16 cellular contexts compared by ENCODE assay signal in genomic region chr5:17910318-17910717, GRCh38.
DNase-seq lines count a peak whose midpoint lies in the region; ATAC-seq, FAIRE-seq and TF ChIP-seq lines count a peak whose summit lies in the region.
"Had no signal": no experiment of that assay in that cellular context is flagged by ENCODE, and none has a peak within 500 bp of the region (broad histone marks: within the 10 kb centered on the region; RNA-seq: fewer than 3 reads in every experiment).

No MANE protein-coding gene starts in this region.

- H3K4me3 ChIP-seq in A549, result no peak overlapping the region
- H3K4me3 ChIP-seq: thoracic aorta had no signal

- POLR2A ChIA-PET in A549 (lab: Yijun Ruan, JAX), result no interaction called here

- peak overlapping the region; percentile 13 to 59; a peak in 3 of 6 replicates for H3K27ac ChIP-seq in A549
- H3K27ac ChIP-seq: thoracic aorta had no signal

- ATAC-seq in A549, result peak; percentile 73 to 76
- ATAC-seq in HG02678 (IDR thresholded peaks at IDR 0.05; ENCODE audit: unreplicated experiment), result peak; percentile 48
- no peak for ATAC-seq in GM19328 (IDR thresholded peaks at IDR 0.05; ENCODE audit: unreplicated experiment)
- no peak for ATAC-seq in activated CD4-positive, CD25-positive, alpha-beta regulatory T cell treated with anti-CD3 and anti-CD28 coated beads, Interleukin-2, amount 50 U/mL, for 24 hours
- ATAC-seq: sciatic nerve, WTC11 had no signal

- peak; percentile 50 to 88; a peak in 4 of 5 replicates for TF ChIP-seq EP300 in A549 (IDR thresholded peaks at IDR 0.05)

- TF ChIP-seq CTCF in A549 (IDR thresholded peaks at IDR 0.05), result no peak

- H3K9me3 ChIP-seq in A549, result no peaks in the 10 kb centered on the region
- H3K9me3 ChIP-seq: thoracic aorta had no signal

- FAIRE-seq in A549 (lab: Jason Lieb, UNC) (peak; percentile 95), endometrium (lab: Jason Lieb, UNC) (peak; percentile 86)
- FAIRE-seq: GM12891 had no signal

- peaks cover 18% of the 10 kb centered on the region for H3K4me1 ChIP-seq in A549

- H3K4me2 ChIP-seq in A549, result peak overlapping the region; percentile 62

- TF ChIP-seq RAD21 in A549 (conservative IDR thresholded peaks at IDR 0.05 in 1 of 2, IDR thresholded peaks at IDR 0.05 in 1 of 2), result peak in 1 of 2 experiments; percentile 76; a peak in 3 of 5 replicates

- CTCF ChIA-PET in A549 (lab: Yijun Ruan, JAX), result no interaction called here

- DNase-seq in A549 (ENCODE audit: low read depth in 1 of 2, low spot score in 1 of 2) (peak; percentile 10 to 81), NCI-H69 (lab: John Stamatoyannopoulos, UW) (peak; percentile 7), retina (no peak)
- no peak for DNase-seq in stimulated activated CD4-positive, alpha-beta T cell treated with anti-CD3 and anti-CD28 coated beads, Interleukin-2, amount 100 ng/mL, for 24 hours
- DNase-seq: 8988T; activated T-cell treated with anti-CD3 and anti-CD28 coated beads, Interleukin-2, amount 50 U/mL, for 48 hours; erythroblast; Right ventricle myocardium superior had no signal

- TF ChIP-seq POLR2A in A549 (IDR thresholded peaks at IDR 0.05; ENCODE audit: low read length), result no peak

TF ChIP-seq in A549, 52 proteins besides CTCF, POLR2A, EP300 and RAD21 (continues in another document):
- TF ChIP-seq HES2 (IDR thresholded peaks at IDR 0.05) (peak; percentile 93), RARB (CRISPR knock-in tag; IDR thresholded peaks at IDR 0.05) (no peak), CBX2 (IDR thresholded peaks at IDR 0.05; ENCODE audit: borderline replicate concordance, low read depth) (no peak), RFX5 (IDR thresholded peaks at IDR 0.05) (no peak), FOSB (CRISPR knock-in tag; IDR thresholded peaks at IDR 0.05) (no peak), PHF8 (IDR thresholded peaks at IDR 0.05; ENCODE audit: borderline replicate concordance, low read depth) (no peak), NR3C1 (IDR thresholded peaks at IDR 0.05) (no peak), BCL3 (IDR thresholded peaks at IDR 0.05) (peak; percentile 98), HEYL (CRISPR knock-in tag; IDR thresholded peaks at IDR 0.05) (no peak), ATOH8 (CRISPR knock-in tag; IDR thresholded peaks at IDR 0.05; ENCODE audit: low read depth) (no peak), BHLHE40 (IDR thresholded peaks at IDR 0.05; ENCODE audit: low read depth, low read length) (no peak), HOXB5 (CRISPR knock-in tag; IDR thresholded peaks at IDR 0.05) (no peak), EHF (CRISPR knock-in tag; IDR thresholded peaks at IDR 0.05) (no peak), EHMT2 (IDR thresholded peaks at IDR 0.05; ENCODE audit: low read depth) (no peak), RCOR1 (IDR thresholded peaks at IDR 0.05; ENCODE audit: low read depth, low read length) (no peak), NFE2L2 (conservative IDR thresholded peaks at IDR 0.05; ENCODE audit: low read length) (no peak), CEBPB (IDR thresholded peaks at IDR 0.05) (peak; percentile 94 to 98), JUNB (IDR thresholded peaks at IDR 0.05) (peak; percentile 99), ZNF302 (CRISPR knock-in tag; IDR thresholded peaks at IDR 0.05) (no peak), TP53 (CRISPR knock-in tag; IDR thresholded peaks at IDR 0.05) (no peak), SMC3 (IDR thresholded peaks at IDR 0.05) (peak; percentile 57; the same call in 2 of the 3 replicates), MAFK (IDR thresholded peaks at IDR 0.05; ENCODE audit: partially characterized antibody) (no peak), CHD2 (IDR thresholded peaks at IDR 0.05; ENCODE audit: low read length, partially characterized antibody) (no peak), GATA3 (IDR thresholded peaks at IDR 0.05; ENCODE audit: borderline replicate concordance) (peak; percentile 83), RNF2 (IDR thresholded peaks at IDR 0.05; ENCODE audit: borderline replicate concordance, low read depth) (no peak), HOXB13 (CRISPR knock-in tag; IDR thresholded peaks at IDR 0.05; ENCODE audit: low read depth) (no peak), ZFP36 (IDR thresholded peaks at IDR 0.05; ENCODE audit: borderline replicate concordance, partially characterized antibody) (peak; percentile 16), JUN (IDR thresholded peaks at IDR 0.05) (peak; percentile 22 to 97; a peak in 3 of 5 replicates), E2F6 (IDR thresholded peaks at IDR 0.05; ENCODE audit: borderline replicate concordance, low read depth) (no peak), CBX8 (IDR thresholded peaks at IDR 0.05) (no peak), POLR2AphosphoS2 (conservative IDR thresholded peaks at IDR 0.05; ENCODE audit: low read length) (no peak), HOXA7 (CRISPR knock-in tag; IDR thresholded peaks at IDR 0.05) (no peak), SREBF2 (IDR thresholded peaks at IDR 0.05) (no peak), KDM1A (IDR thresholded peaks at IDR 0.05; ENCODE audit: low read depth) (no peak)
- TF ChIP-seq, protein P1, sequence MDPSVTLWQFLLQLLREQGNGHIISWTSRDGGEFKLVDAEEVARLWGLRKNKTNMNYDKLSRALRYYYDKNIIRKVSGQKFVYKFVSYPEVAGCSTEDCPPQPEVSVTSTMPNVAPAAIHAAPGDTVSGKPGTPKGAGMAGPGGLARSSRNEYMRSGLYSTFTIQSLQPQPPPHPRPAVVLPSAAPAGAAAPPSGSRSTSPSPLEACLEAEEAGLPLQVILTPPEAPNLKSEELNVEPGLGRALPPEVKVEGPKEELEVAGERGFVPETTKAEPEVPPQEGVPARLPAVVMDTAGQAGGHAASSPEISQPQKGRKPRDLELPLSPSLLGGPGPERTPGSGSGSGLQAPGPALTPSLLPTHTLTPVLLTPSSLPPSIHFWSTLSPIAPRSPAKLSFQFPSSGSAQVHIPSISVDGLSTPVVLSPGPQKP (IDR thresholded peaks at IDR 0.05; ENCODE audit: low read depth, low read length), result no peak
- TF ChIP-seq, protein P2, sequence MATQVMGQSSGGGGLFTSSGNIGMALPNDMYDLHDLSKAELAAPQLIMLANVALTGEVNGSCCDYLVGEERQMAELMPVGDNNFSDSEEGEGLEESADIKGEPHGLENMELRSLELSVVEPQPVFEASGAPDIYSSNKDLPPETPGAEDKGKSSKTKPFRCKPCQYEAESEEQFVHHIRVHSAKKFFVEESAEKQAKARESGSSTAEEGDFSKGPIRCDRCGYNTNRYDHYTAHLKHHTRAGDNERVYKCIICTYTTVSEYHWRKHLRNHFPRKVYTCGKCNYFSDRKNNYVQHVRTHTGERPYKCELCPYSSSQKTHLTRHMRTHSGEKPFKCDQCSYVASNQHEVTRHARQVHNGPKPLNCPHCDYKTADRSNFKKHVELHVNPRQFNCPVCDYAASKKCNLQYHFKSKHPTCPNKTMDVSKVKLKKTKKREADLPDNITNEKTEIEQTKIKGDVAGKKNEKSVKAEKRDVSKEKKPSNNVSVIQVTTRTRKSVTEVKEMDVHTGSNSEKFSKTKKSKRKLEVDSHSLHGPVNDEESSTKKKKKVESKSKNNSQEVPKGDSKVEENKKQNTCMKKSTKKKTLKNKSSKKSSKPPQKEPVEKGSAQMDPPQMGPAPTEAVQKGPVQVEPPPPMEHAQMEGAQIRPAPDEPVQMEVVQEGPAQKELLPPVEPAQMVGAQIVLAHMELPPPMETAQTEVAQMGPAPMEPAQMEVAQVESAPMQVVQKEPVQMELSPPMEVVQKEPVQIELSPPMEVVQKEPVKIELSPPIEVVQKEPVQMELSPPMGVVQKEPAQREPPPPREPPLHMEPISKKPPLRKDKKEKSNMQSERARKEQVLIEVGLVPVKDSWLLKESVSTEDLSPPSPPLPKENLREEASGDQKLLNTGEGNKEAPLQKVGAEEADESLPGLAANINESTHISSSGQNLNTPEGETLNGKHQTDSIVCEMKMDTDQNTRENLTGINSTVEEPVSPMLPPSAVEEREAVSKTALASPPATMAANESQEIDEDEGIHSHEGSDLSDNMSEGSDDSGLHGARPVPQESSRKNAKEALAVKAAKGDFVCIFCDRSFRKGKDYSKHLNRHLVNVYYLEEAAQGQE (IDR thresholded peaks at IDR 0.05), result no peak

Comparison
In these comparisons a context has a peak if more than half of its experiments do, and no peak if none do; other contexts are left out.
1. ATAC-seq: peak in A549 (2 of 2) and HG02678 (single experiment); none in GM19328 (single experiment) and activated CD4-positive, CD25-positive, alpha-beta regulatory T cell treated with anti-CD3 and anti-CD28 coated beads, Interleukin-2, amount 50 U/mL, for 24 hours (0 of 2).
2. DNase-seq: peak in A549 (2 of 2) and NCI-H69 (single experiment); none in stimulated activated CD4-positive, alpha-beta T cell treated with anti-CD3 and anti-CD28 coated beads, Interleukin-2, amount 100 ng/mL, for 24 hours (0 of 2) and retina (single experiment).